Comparison of ENCODE assay signal across 9 cellular contexts in genomic region chr3:121661376-121661775, GRCh38. TPM values are rescaled to one million over a fixed set of nuclear protein-coding genes. Genes with fewer than 3 reads are reported as not detected.
DNase-seq lines count a peak whose midpoint lies in the region; ATAC-seq and TF ChIP-seq lines count a peak whose summit lies in the region.
"Had no signal": no experiment of that assay in that cellular context is flagged by ENCODE, and none has a peak within 500 bp of the region (broad histone marks: within the 10 kb centered on the region; RNA-seq: fewer than 3 reads in every experiment).

No MANE protein-coding gene starts in this region.

- intact Hi-C loops in left ventricle myocardium inferior (cut with micrococcal nuclease): no loop called here
- intact Hi-C loops in Right ventricle myocardium superior (cut with DNase I): loop anchor here (10.0 kb wide), 1 partner anchor 173 kb away; the partner anchor contains the start of genes EAF2 and IQCB1
- intact Hi-C loops in lower lobe of right lung (cut with DNase I): no loop called here
- intact Hi-C loops in upper lobe of right lung (cut with DNase I): no loop called here
- intact Hi-C loops in ovary (cut with DNase I): no loop called here

- H3K9me3 Mint-ChIP-seq in activated naive CD8-positive, alpha-beta T cell treated with anti-CD3 and anti-CD28 coated beads for 36 hours: no peaks in the 10 kb centered on the region

- DNase-seq in left ventricle myocardium inferior (no peak), Right ventricle myocardium superior (no peak), lower lobe of right lung (no peak), upper lobe of right lung (no peak), ovary (no peak), AG08396 (ENCODE audit: low spot score) (no peak)
- DNase-seq in activated naive CD8-positive, alpha-beta T cell treated with anti-CD3 and anti-CD28 coated beads for 36 hours: no peak
- DNase-seq: GOT3 had no signal

- H3K4me3 Mint-ChIP-seq in activated naive CD8-positive, alpha-beta T cell treated with anti-CD3 and anti-CD28 coated beads for 36 hours: peak overlapping the region; percentile 90

- H3K27ac ChIP-seq in left ventricle myocardium inferior (replicated peaks) (peak overlapping the region; percentile 69), lower lobe of right lung (peak overlapping the region; percentile 85), upper lobe of right lung (peak overlapping the region; percentile 77), ovary (no peak overlapping the region)

- H3K36me3 Mint-ChIP-seq in activated naive CD8-positive, alpha-beta T cell treated with anti-CD3 and anti-CD28 coated beads for 36 hours: peaks cover 65% of the 10 kb centered on the region

- H3K36me3 ChIP-seq in left ventricle myocardium inferior (peaks cover 32% of the 10 kb centered on the region), lower lobe of right lung (peaks cover 54% of the 10 kb centered on the region), upper lobe of right lung (peaks cover 37% of the 10 kb centered on the region), ovary (no peaks in the 10 kb centered on the region)

- TF ChIP-seq CTCF in left ventricle myocardium inferior (IDR thresholded peaks at IDR 0.05; ENCODE audit: borderline replicate concordance): no peak
- TF ChIP-seq CTCF in lower lobe of right lung (IDR thresholded peaks at IDR 0.05): no peak
- no peak for TF ChIP-seq CTCF in upper lobe of right lung (IDR thresholded peaks at IDR 0.05)
- TF ChIP-seq CTCF in ovary (IDR thresholded peaks at IDR 0.05): no peak

- no peaks in the 10 kb centered on the region for H3K27me3 Mint-ChIP-seq in activated naive CD8-positive, alpha-beta T cell treated with anti-CD3 and anti-CD28 coated beads for 36 hours

- H3K4me1 ChIP-seq in left ventricle myocardium inferior: peaks cover 41% of the 10 kb centered on the region
- peaks cover 21% of the 10 kb centered on the region for H3K4me1 ChIP-seq in lower lobe of right lung
- H3K4me1 ChIP-seq in upper lobe of right lung: peaks cover 8% of the 10 kb centered on the region
- peaks cover 1% of the 10 kb centered on the region for H3K4me1 ChIP-seq in ovary (ENCODE audit: insufficient read depth)

- 89 to 92% (median 91%) methylated on average over 6 of the region's 6 CpGs for WGBS in ovary, 3 donors

- H3K27me3 ChIP-seq in left ventricle myocardium inferior (ENCODE audit: low read depth) (no peaks in the 10 kb centered on the region), lower lobe of right lung (ENCODE audit: low read depth) (no peaks in the 10 kb centered on the region), upper lobe of right lung (no peaks in the 10 kb centered on the region), ovary (no peaks in the 10 kb centered on the region)

- ATAC-seq in Right ventricle myocardium superior (ENCODE audit: poor library complexity) (no peak), lower lobe of right lung (no peak), upper lobe of right lung (no peak), GM19023 (IDR thresholded peaks at IDR 0.05; ENCODE audit: unreplicated experiment) (no peak)

- H3K4me1 Mint-ChIP-seq in activated naive CD8-positive, alpha-beta T cell treated with anti-CD3 and anti-CD28 coated beads for 36 hours: peaks cover 40% of the 10 kb centered on the region

- peak overlapping the region; percentile 98 for H3K27ac Mint-ChIP-seq in activated naive CD8-positive, alpha-beta T cell treated with anti-CD3 and anti-CD28 coated beads for 36 hours

- TF ChIP-seq POLR2A in ovary (IDR thresholded peaks at IDR 0.05): no peak

- H3K9me3 ChIP-seq in left ventricle myocardium inferior (replicated peaks): no peaks in the 10 kb centered on the region
- no peaks in the 10 kb centered on the region for H3K9me3 ChIP-seq in lower lobe of right lung
- no peaks in the 10 kb centered on the region for H3K9me3 ChIP-seq in upper lobe of right lung
- H3K9me3 ChIP-seq in ovary: no peaks in the 10 kb centered on the region

- no peak for TF ChIP-seq EP300 in ovary (IDR thresholded peaks at IDR 0.05)

- H3K4me3 ChIP-seq in left ventricle myocardium inferior (no peak overlapping the region), lower lobe of right lung (no peak overlapping the region), upper lobe of right lung (no peak overlapping the region), ovary (no peak overlapping the region)

RNA-seq across cellular contexts. Expression of gene HCLS1, which starts 0.7 kb away (rescaled TPM):
- 8.7 TPM for total RNA-seq in left ventricle myocardium inferior
- 9.6 TPM for total RNA-seq in Right ventricle myocardium superior
- total RNA-seq in activated naive CD8-positive, alpha-beta T cell treated with anti-CD3 and anti-CD28 coated beads for 36 hours: 100 to 1,000 TPM; 183 to 193 TPM
- 93.6 TPM for total RNA-seq in lower lobe of right lung
- total RNA-seq in upper lobe of right lung: 76.5 TPM
- total RNA-seq in ovary: 10 to 100 TPM in 6 of 7 donors, 1 to 10 TPM in 1; 7.0 to 35.1 (median 13.3) TPM
- 10 to 100 TPM; 11.6 to 45.9 TPM for polyA plus RNA-seq in ovary

Comparison
In these comparisons a context has a peak if more than half of its experiments do, and no peak if none do; other contexts are left out.
1. H3K27ac ChIP-seq: peak in left ventricle myocardium inferior (single experiment), lower lobe of right lung (single experiment) and upper lobe of right lung (single experiment); none in ovary (0 of 2).